Comparison of ENCODE assay signal across 19 cellular contexts in genomic region chr3:100389025-100389424, GRCh38. TPM values are rescaled to one million over a fixed set of nuclear protein-coding genes. Genes with fewer than 3 reads are reported as not detected.
DNase-seq lines count a peak whose midpoint lies in the region; ATAC-seq, FAIRE-seq and TF ChIP-seq lines count a peak whose summit lies in the region.
"Had no signal": no experiment of that assay in that cellular context is flagged by ENCODE, and none has a peak within 500 bp of the region (broad histone marks: within the 10 kb centered on the region; RNA-seq: fewer than 3 reads in every experiment).

No MANE protein-coding gene starts in this region.

- WGBS in HepG2 (ENCODE audit: low lambda C conversion rate): 98% methylated on average over 1 of the region's 1 CpG
- 100% methylated on average over 1 of the region's 1 CpG for WGBS in right lobe of liver (ENCODE audit: insufficient coverage, low coverage, low lambda C conversion rate, missing lambda C conversion rate)

- no peak for TF ChIP-seq RAD21 in HepG2 (CRISPR knock-in tag; IDR thresholded peaks at IDR 0.05)

- BruUV-seq in HepG2 (replicated peaks; lab: Mats Ljungman, UMichigan) (no TSS peak), Panc1 (replicated peaks; lab: Mats Ljungman, UMichigan) (TSS peak; percentile 13)

- in situ Hi-C loops in HepG2 (cut with HindIII; ENCODE audit: extremely low pct_ligation_motif_present, low pct_unique_long_range_greater_than_20kb) (no loop called here), Panc1 (cut with HindIII; ENCODE audit: low pct_unique_long_range_greater_than_20kb, low sequenced_read_pairs) (no loop called here)

- TF ChIP-seq CTCF in HepG2 (CRISPR knock-in tag; IDR thresholded peaks at IDR 0.05) (no peak), right lobe of liver (IDR thresholded peaks at IDR 0.05) (no peak), Panc1 (IDR thresholded peaks at IDR 0.05) (no peak)

- H3K27me3 ChIP-seq in HepG2 (ENCODE audit: control insufficient read depth in 1 of 2, insufficient read depth in 2 of 2, low read length in 2 of 2): no peaks in the 10 kb centered on the region
- no peaks in the 10 kb centered on the region for H3K27me3 ChIP-seq in right lobe of liver
- H3K27me3 ChIP-seq in Panc1 (ENCODE audit: control insufficient read depth, insufficient read depth, low read length): no peaks in the 10 kb centered on the region

- H3K4me1 ChIP-seq in HepG2 (ENCODE audit: insufficient read depth, low read length): peaks cover 58% of the 10 kb centered on the region
- peaks cover 0 to 33% (median 7%) of the 10 kb centered on the region in 4 donors for H3K4me1 ChIP-seq in right lobe of liver
- H3K4me1 ChIP-seq in Panc1 (ENCODE audit: control insufficient read depth, insufficient read depth, low read length): peaks cover 12% of the 10 kb centered on the region; the same call in 1 of the 2 replicates

- POLR2A ChIA-PET in HepG2 (lab: Yijun Ruan, JAX) (no interaction called here), Panc1 (lab: Charles Lee) (no interaction called here)

- no peak overlapping the region for H3K27ac Mint-ChIP-seq in activated T-helper 1 cell treated with anti-CD3 and anti-CD28 coated beads, Interleukin-12 subunit alpha, Interleukin-12 subunit beta, Interleukin-2, Interleukin-4 antibody, amounts not matched to agents 30 ng/mL and 10 ng/mL and 1 ng/mL, durations not matched to agents 14 hours and 24 hours and 36 hours

- H3K4me3 ChIP-seq in HepG2 (replicated peaks in 1 of 3; ENCODE audit: insufficient read depth in 1 of 3, low read depth in 2 of 3, low read length in 3 of 3): no peak overlapping the region
- no peak overlapping the region for H3K4me3 ChIP-seq in right lobe of liver
- H3K4me3 ChIP-seq in Panc1 (ENCODE audit: low read depth in 2 of 2, low read length in 2 of 2): no peak overlapping the region
- H3K4me3 ChIP-seq: GM12878, GM23248 had no signal

- no peak for FAIRE-seq in HepG2 (lab: Jason Lieb, UNC)
- FAIRE-seq: D721Med, GM12878, GM19239, H1 had no signal

- DNase-seq in HepG2 (ENCODE audit: low spot score) (no peak), right lobe of liver (no peak), MV-4-11 (lab: John Stamatoyannopoulos, UW) (peak; percentile 40), Panc1 (ENCODE audit: low read depth, low spot score) (no peak), KG1 (lab: John Stamatoyannopoulos, UW) (no peak)
- no peak for DNase-seq in activated T-helper 1 cell treated with anti-CD3 and anti-CD28 coated beads, Interleukin-12 subunit alpha, Interleukin-12 subunit beta, Interleukin-2, Interleukin-4 antibody, amounts not matched to agents 30 ng/mL and 10 ng/mL and 1 ng/mL, durations not matched to agents 14 hours and 24 hours and 36 hours (ENCODE audit: low spot score)
- DNase-seq: C1 segment of cervical spinal cord; CD4-positive, alpha-beta memory T cell; DMS 273 treated with DMSO at 0.1 percent for 48 hours; DMS79; EL; GDM1; GM23248; H7; HCEC 1CT had no signal

- no peak overlapping the region for H3K9ac ChIP-seq in HepG2 (ENCODE audit: insufficient read depth, low read depth, low read length)
- H3K9ac ChIP-seq: GM23248 had no signal

- H3K36me3 ChIP-seq in HepG2 (replicated peaks in 1 of 2; ENCODE audit: control insufficient read depth in 1 of 2, insufficient read depth in 2 of 2, low read length in 2 of 2) (peaks cover 8 to 30% of the 10 kb centered on the region in 2 experiments), right lobe of liver (peaks cover 0 to 18% (median 6%) of the 10 kb centered on the region in 4 donors), Panc1 (ENCODE audit: control insufficient read depth, insufficient read depth, low read length) (peaks cover 21% of the 10 kb centered on the region)

- no peaks in the 10 kb centered on the region for H3K27me3 Mint-ChIP-seq in activated T-helper 1 cell treated with anti-CD3 and anti-CD28 coated beads, Interleukin-12 subunit alpha, Interleukin-12 subunit beta, Interleukin-2, Interleukin-4 antibody, amounts not matched to agents 30 ng/mL and 10 ng/mL and 1 ng/mL, durations not matched to agents 14 hours and 24 hours and 36 hours (ENCODE audit: insufficient read depth)
- H3K27me3 Mint-ChIP-seq: CD4-positive, alpha-beta memory T cell had no signal

- intact Hi-C loops in HepG2 (cut with micrococcal nuclease; ENCODE audit: unreplicated experiment): no loop called here
- intact Hi-C loops in right lobe of liver (cut with DNase I): no loop called here
- intact Hi-C loops in Panc1 (cut with micrococcal nuclease; ENCODE audit: unreplicated experiment): no loop called here
- intact Hi-C loops in activated T-helper 1 cell treated with anti-CD3 and anti-CD28 coated beads, Interleukin-12 subunit alpha, Interleukin-12 subunit beta, Interleukin-2, Interleukin-4 antibody, amounts not matched to agents 30 ng/mL and 10 ng/mL and 1 ng/mL, durations not matched to agents 14 hours and 24 hours and 36 hours (cut with micrococcal nuclease): no loop called here

- peaks cover 13% of the 10 kb centered on the region for H3K9me3 Mint-ChIP-seq in activated T-helper 1 cell treated with anti-CD3 and anti-CD28 coated beads, Interleukin-12 subunit alpha, Interleukin-12 subunit beta, Interleukin-2, Interleukin-4 antibody, amounts not matched to agents 30 ng/mL and 10 ng/mL and 1 ng/mL, durations not matched to agents 14 hours and 24 hours and 36 hours

- H2AFZ ChIP-seq in HepG2 (ENCODE audit: low read length): no peak overlapping the region
- H2AFZ ChIP-seq: GM23248 had no signal

- H4K20me1 ChIP-seq in HepG2 (ENCODE audit: insufficient read depth, low read length): peaks cover 2% of the 10 kb centered on the region

- TF ChIP-seq POLR2A in HepG2 (IDR thresholded peaks at IDR 0.05; ENCODE audit: insufficient read depth in 1 of 2, low read depth in 2 of 2, low read length in 2 of 2): no peak
- no peak for TF ChIP-seq POLR2A in right lobe of liver (IDR thresholded peaks at IDR 0.05)

- H3K4me3 Mint-ChIP-seq in activated T-helper 1 cell treated with anti-CD3 and anti-CD28 coated beads, Interleukin-12 subunit alpha, Interleukin-12 subunit beta, Interleukin-2, Interleukin-4 antibody, amounts not matched to agents 30 ng/mL and 10 ng/mL and 1 ng/mL, durations not matched to agents 14 hours and 24 hours and 36 hours: no peak overlapping the region

- H3K36me3 Mint-ChIP-seq in activated T-helper 1 cell treated with anti-CD3 and anti-CD28 coated beads, Interleukin-12 subunit alpha, Interleukin-12 subunit beta, Interleukin-2, Interleukin-4 antibody, amounts not matched to agents 30 ng/mL and 10 ng/mL and 1 ng/mL, durations not matched to agents 14 hours and 24 hours and 36 hours (ENCODE audit: low read depth): peaks cover 35% of the 10 kb centered on the region

- CTCF ChIA-PET in HepG2 (lab: Yijun Ruan, JAX; ENCODE audit: low intra/inter-chr PET ratio, low total read pairs) (no interaction called here), Panc1 (lab: Charles Lee) (no interaction called here)

- H3K27ac ChIP-seq in HepG2 (ENCODE audit: extremely low read length, insufficient read depth, low read length): no peak overlapping the region
- no peak overlapping the region for H3K27ac ChIP-seq in right lobe of liver
- no peak overlapping the region for H3K27ac ChIP-seq in Panc1 (ENCODE audit: low read length)
- H3K27ac ChIP-seq: GM23248 had no signal

- peaks cover 17% of the 10 kb centered on the region for H3K9me3 ChIP-seq in HepG2 (ENCODE audit: low read length)
- peaks cover 0 to 7% (median 3%) of the 10 kb centered on the region in 4 donors for H3K9me3 ChIP-seq in right lobe of liver
- peaks cover 4% of the 10 kb centered on the region; the same call in 1 of the 2 replicates for H3K9me3 ChIP-seq in Panc1 (ENCODE audit: control insufficient read depth, insufficient read depth, low read depth, low read length)

- H3K4me1 Mint-ChIP-seq in activated T-helper 1 cell treated with anti-CD3 and anti-CD28 coated beads, Interleukin-12 subunit alpha, Interleukin-12 subunit beta, Interleukin-2, Interleukin-4 antibody, amounts not matched to agents 30 ng/mL and 10 ng/mL and 1 ng/mL, durations not matched to agents 14 hours and 24 hours and 36 hours (ENCODE audit: low read depth): peaks cover 16% of the 10 kb centered on the region

- H3K79me2 ChIP-seq in HepG2 (ENCODE audit: insufficient read depth, low read length): peaks cover 86% of the 10 kb centered on the region

- ATAC-seq in HepG2 (no peak), right lobe of liver (no peak), Panc1 (no peak)
- ATAC-seq: GM12878 had no signal

- no peak overlapping the region for H3K4me2 ChIP-seq in HepG2 (ENCODE audit: low read depth, low read length)

- TF ChIP-seq EP300 in HepG2 (IDR thresholded peaks at IDR 0.05; ENCODE audit: low read depth in 2 of 2, low read length in 2 of 2) (no peak), HepG2 (CRISPR knock-in tag; IDR thresholded peaks at IDR 0.05; ENCODE audit: borderline replicate concordance) (no peak)

RNA-seq across cellular contexts. Expression of gene TOMM70, which starts 11.9 kb away (rescaled TPM):
- total RNA-seq in HepG2 (2016; rRNA removed; fragmentation: Illumina TruSeq; extraction: Trizol) (77.2 and 95.2 TPM in 2 replicates), right lobe of liver (10 to 100 TPM; 30.2 to 44.9 (median 39.6) TPM), Panc1 (2021; ENCODE audit: unreplicated experiment) (55.7 TPM)
- total RNA-seq in HepG2 (2016; cell fraction: cytosol; rRNA removed; fragmentation: Illumina TruSeq; extraction: Trizol; ENCODE audit: low read depth): 6.5 and 9.2 TPM in 2 replicates
- 75.3 and 96.0 TPM in 2 replicates for total RNA-seq in HepG2 (2016; cell fraction: insoluble cytoplasmic fraction; rRNA removed; fragmentation: Illumina TruSeq; extraction: Trizol)
- total RNA-seq in HepG2 (2016; cell fraction: membrane; rRNA removed; fragmentation: Illumina TruSeq; extraction: Trizol): 31.5 and 33.7 TPM in 2 replicates
- 50.1 and 54.0 TPM in 2 replicates for total RNA-seq in HepG2 (2016; cell fraction: nucleus; rRNA removed; fragmentation: Illumina TruSeq; extraction: Trizol)
- 20.7 and 27.0 TPM in 2 replicates for polyA plus RNA-seq in HepG2 (2011; rRNA removed)
- 11.9 and 15.5 TPM in 2 replicates for polyA plus RNA-seq in HepG2 (2011; cell fraction: cytosol; rRNA removed)
- 8.0 and 10.2 TPM in 2 replicates for polyA plus RNA-seq in HepG2 (2011; cell fraction: nucleus; rRNA removed)
- 30.9 and 42.1 TPM in 2 replicates for polyA plus RNA-seq in HepG2 (2012)
- polyA plus RNA-seq in HepG2 (2016; cell fraction: cytosol; fragmentation: Illumina TruSeq; extraction: Trizol; ENCODE audit: low read depth): 3.9 and 4.3 TPM in 2 replicates
- 74.4 and 75.6 TPM in 2 replicates for polyA plus RNA-seq in HepG2 (2016; cell fraction: insoluble cytoplasmic fraction; fragmentation: Illumina TruSeq; extraction: Trizol; ENCODE audit: low read depth)
- 14.2 and 15.7 TPM in 2 replicates for polyA plus RNA-seq in HepG2 (2016; cell fraction: membrane; fragmentation: Illumina TruSeq; extraction: Trizol; ENCODE audit: low read depth)
- 44.0 and 46.4 TPM in 2 replicates for polyA plus RNA-seq in HepG2 (2016; cell fraction: nucleus; fragmentation: Illumina TruSeq; extraction: Trizol; ENCODE audit: insufficient read depth, low read depth)
- 24.9 and 26.6 TPM in 2 replicates for polyA minus RNA-seq in HepG2 (2011; rRNA and poly(A)+ RNA removed; ENCODE audit: low replicate concordance)
- polyA minus RNA-seq in HepG2 (2011; cell fraction: cytosol; rRNA and poly(A)+ RNA removed): 41.5 and 45.5 TPM in 2 replicates
- polyA minus RNA-seq in HepG2 (2011; cell fraction: nucleus; rRNA and poly(A)+ RNA removed): 43.3 and 46.1 TPM in 2 replicates
- polyA plus RNA-seq in Panc1 (2012; ENCODE audit: insufficient read length): 24.1 TPM
- 60.0 and 62.9 TPM in 2 replicates for total RNA-seq in activated T-helper 1 cell treated with anti-CD3 and anti-CD28 coated beads, Interleukin-12 subunit alpha, Interleukin-12 subunit beta, Interleukin-2, Interleukin-4 antibody, amounts not matched to agents 30 ng/mL and 10 ng/mL and 1 ng/mL, durations not matched to agents 14 hours and 24 hours and 36 hours

RNA-seq across cellular contexts. Expression of gene LNP1, which starts 12.3 kb away (rescaled TPM):
- total RNA-seq in HepG2 (2016; rRNA removed; fragmentation: Illumina TruSeq; extraction: Trizol) (6.0 and 7.0 TPM in 2 replicates), right lobe of liver (1 to 10 TPM in 5 of 6 experiments, under 1 TPM in 1; 0.89 to 1.9 (median 1.7) TPM), Panc1 (2021; ENCODE audit: unreplicated experiment) (1.8 TPM)
- total RNA-seq in HepG2 (2016; cell fraction: cytosol; rRNA removed; fragmentation: Illumina TruSeq; extraction: Trizol; ENCODE audit: low read depth): 3.0 and 3.4 TPM in 2 replicates
- 6.4 and 6.6 TPM in 2 replicates for total RNA-seq in HepG2 (2016; cell fraction: insoluble cytoplasmic fraction; rRNA removed; fragmentation: Illumina TruSeq; extraction: Trizol)
- 7.4 and 9.1 TPM in 2 replicates for total RNA-seq in HepG2 (2016; cell fraction: membrane; rRNA removed; fragmentation: Illumina TruSeq; extraction: Trizol)
- 10.3 and 12.6 TPM in 2 replicates for total RNA-seq in HepG2 (2016; cell fraction: nucleus; rRNA removed; fragmentation: Illumina TruSeq; extraction: Trizol)
- polyA plus RNA-seq in HepG2 (2011; rRNA removed): 3.4 and 3.6 TPM in 2 replicates
- 4.9 and 6.1 TPM in 2 replicates for polyA plus RNA-seq in HepG2 (2011; cell fraction: cytosol; rRNA removed)
- polyA plus RNA-seq in HepG2 (2011; cell fraction: nucleus; rRNA removed): 7.0 and 8.3 TPM in 2 replicates
- 3.7 and 5.4 TPM in 2 replicates for polyA plus RNA-seq in HepG2 (2012)
- polyA plus RNA-seq in HepG2 (2016; cell fraction: cytosol; fragmentation: Illumina TruSeq; extraction: Trizol; ENCODE audit: low read depth): 2.3 and 3.0 TPM in 2 replicates
- 6.5 and 7.3 TPM in 2 replicates for polyA plus RNA-seq in HepG2 (2016; cell fraction: insoluble cytoplasmic fraction; fragmentation: Illumina TruSeq; extraction: Trizol; ENCODE audit: low read depth)
- 6.5 and 6.9 TPM in 2 replicates for polyA plus RNA-seq in HepG2 (2016; cell fraction: membrane; fragmentation: Illumina TruSeq; extraction: Trizol; ENCODE audit: low read depth)
- polyA plus RNA-seq in HepG2 (2016; cell fraction: nucleus; fragmentation: Illumina TruSeq; extraction: Trizol; ENCODE audit: insufficient read depth, low read depth): 4.8 and 5.0 TPM in 2 replicates
- 9.4 and 11.0 TPM in 2 replicates for polyA minus RNA-seq in HepG2 (2011; rRNA and poly(A)+ RNA removed; ENCODE audit: low replicate concordance)
- polyA minus RNA-seq in HepG2 (2011; cell fraction: cytosol; rRNA and poly(A)+ RNA removed): 4.6 and 6.0 TPM in 2 replicates
- 49.2 and 56.0 TPM in 2 replicates for polyA minus RNA-seq in HepG2 (2011; cell fraction: nucleus; rRNA and poly(A)+ RNA removed)
- 0.47 TPM for polyA plus RNA-seq in Panc1 (2012; ENCODE audit: insufficient read length)
- 2.4 and 2.6 TPM in 2 replicates for total RNA-seq in activated T-helper 1 cell treated with anti-CD3 and anti-CD28 coated beads, Interleukin-12 subunit alpha, Interleukin-12 subunit beta, Interleukin-2, Interleukin-4 antibody, amounts not matched to agents 30 ng/mL and 10 ng/mL and 1 ng/mL, durations not matched to agents 14 hours and 24 hours and 36 hours

RNA-seq across cellular contexts. Expression of gene NIT2, which starts 54.5 kb away (rescaled TPM):
- 49.1 and 54.3 TPM in 2 replicates for total RNA-seq in HepG2 (2016; rRNA removed; fragmentation: Illumina TruSeq; extraction: Trizol)
- 8.5 and 10.3 TPM in 2 replicates for total RNA-seq in HepG2 (2016; cell fraction: cytosol; rRNA removed; fragmentation: Illumina TruSeq; extraction: Trizol; ENCODE audit: low read depth)
- total RNA-seq in HepG2 (2016; cell fraction: insoluble cytoplasmic fraction; rRNA removed; fragmentation: Illumina TruSeq; extraction: Trizol): 50.7 and 55.5 TPM in 2 replicates
- total RNA-seq in HepG2 (2016; cell fraction: membrane; rRNA removed; fragmentation: Illumina TruSeq; extraction: Trizol): 15.4 and 15.6 TPM in 2 replicates
- 42.6 and 44.4 TPM in 2 replicates for total RNA-seq in HepG2 (2016; cell fraction: nucleus; rRNA removed; fragmentation: Illumina TruSeq; extraction: Trizol)
- 41.4 and 43.4 TPM in 2 replicates for polyA plus RNA-seq in HepG2 (2011; rRNA removed)
- polyA plus RNA-seq in HepG2 (2011; cell fraction: cytosol; rRNA removed): 10.6 and 16.0 TPM in 2 replicates
- 89.2 and 101 TPM in 2 replicates for polyA plus RNA-seq in HepG2 (2011; cell fraction: nucleus; rRNA removed)
- 26.0 and 34.9 TPM in 2 replicates for polyA plus RNA-seq in HepG2 (2012)
- 14.8 and 14.9 TPM in 2 replicates for polyA plus RNA-seq in HepG2 (2016; cell fraction: cytosol; fragmentation: Illumina TruSeq; extraction: Trizol; ENCODE audit: low read depth)
- polyA plus RNA-seq in HepG2 (2016; cell fraction: insoluble cytoplasmic fraction; fragmentation: Illumina TruSeq; extraction: Trizol; ENCODE audit: low read depth): 47.6 and 48.6 TPM in 2 replicates
- 10.6 and 12.0 TPM in 2 replicates for polyA plus RNA-seq in HepG2 (2016; cell fraction: membrane; fragmentation: Illumina TruSeq; extraction: Trizol; ENCODE audit: low read depth)
- 78.3 and 81.9 TPM in 2 replicates for polyA plus RNA-seq in HepG2 (2016; cell fraction: nucleus; fragmentation: Illumina TruSeq; extraction: Trizol; ENCODE audit: insufficient read depth, low read depth)
- polyA minus RNA-seq in HepG2 (2011; rRNA and poly(A)+ RNA removed; ENCODE audit: low replicate concordance): 7.3 and 20.3 TPM in 2 replicates
- 4.6 and 5.9 TPM in 2 replicates for polyA minus RNA-seq in HepG2 (2011; cell fraction: cytosol; rRNA and poly(A)+ RNA removed)
- polyA minus RNA-seq in HepG2 (2011; cell fraction: nucleus; rRNA and poly(A)+ RNA removed): 32.6 and 33.7 TPM in 2 replicates
- total RNA-seq in right lobe of liver: 100 to 1,000 TPM in 4 of 6 experiments, 10 to 100 TPM in 2; 43.5 to 141 (median 103) TPM
- 97.2 TPM for total RNA-seq in Panc1 (2021; ENCODE audit: unreplicated experiment)
- 78.9 TPM for polyA plus RNA-seq in Panc1 (2012; ENCODE audit: insufficient read length)
- total RNA-seq in activated T-helper 1 cell treated with anti-CD3 and anti-CD28 coated beads, Interleukin-12 subunit alpha, Interleukin-12 subunit beta, Interleukin-2, Interleukin-4 antibody, amounts not matched to agents 30 ng/mL and 10 ng/mL and 1 ng/mL, durations not matched to agents 14 hours and 24 hours and 36 hours: 65.9 and 69.5 TPM in 2 replicates
